Comparison of ENCODE assay signal across 9 cellular contexts in genomic region chr7:194257-194995, GRCh38. TPM values are rescaled to one million over a fixed set of nuclear protein-coding genes. Genes with fewer than 3 reads are reported as not detected.
DNase-seq lines count a peak whose midpoint lies in the region; ATAC-seq and TF ChIP-seq lines count a peak whose summit lies in the region.
"Had no signal": no experiment of that assay in that cellular context is flagged by ENCODE, and none has a peak within 500 bp of the region (broad histone marks: within the 10 kb centered on the region; RNA-seq: fewer than 3 reads in every experiment).

No MANE protein-coding gene starts in this region.

- no peaks in the 10 kb centered on the region for H3K9me3 Mint-ChIP-seq in Caco-2 (ENCODE audit: unreplicated experiment)
- no peaks in the 10 kb centered on the region for H3K9me3 Mint-ChIP-seq in activated CD4-positive, alpha-beta memory T cell treated with anti-CD3 and anti-CD28 coated beads for 36 hours
- H3K9me3 Mint-ChIP-seq in stimulated activated naive B cell treated with anti-CD40 and anti-IgM and Interleukin-4, amounts not matched to agents 10 μg/mL and 1 μg/mL and 100 μg/mL, for 72 hours, result no peaks in the 10 kb centered on the region
- H3K9me3 Mint-ChIP-seq: activated naive CD4-positive, alpha-beta T cell treated with anti-CD3 and anti-CD28 coated beads, Interleukin-2, amount 50 U/mL, for 24 hours had no signal

- H3K27me3 Mint-ChIP-seq in Caco-2 (ENCODE audit: insufficient read depth, unreplicated experiment), result no peaks in the 10 kb centered on the region
- peaks cover 45% of the 10 kb centered on the region for H3K27me3 Mint-ChIP-seq in activated CD4-positive, alpha-beta memory T cell treated with anti-CD3 and anti-CD28 coated beads for 36 hours
- H3K27me3 Mint-ChIP-seq in stimulated activated naive B cell treated with anti-CD40 and anti-IgM and Interleukin-4, amounts not matched to agents 10 μg/mL and 1 μg/mL and 100 μg/mL, for 72 hours, result peaks cover 48 to 52% of the 10 kb centered on the region in 2 donors

- H3K9me3 ChIP-seq in Caco-2, result no peaks in the 10 kb centered on the region
- no peaks in the 10 kb centered on the region for H3K9me3 ChIP-seq in right cardiac atrium (ENCODE audit: control insufficient read depth, low read length)
- no peaks in the 10 kb centered on the region for H3K9me3 ChIP-seq in psoas muscle

- intact Hi-C loops in Caco-2 (cut with micrococcal nuclease; ENCODE audit: unreplicated experiment) (no loop called here), right cardiac atrium (cut with DNase I) (loop anchor here in 1 of 4 donors (5.0 kb wide), 1 partner anchor 42 kb away; no protein-coding TSS in a partner anchor), psoas muscle (cut with DNase I) (loop anchor here in 1 of 2 donors (5.0 kb wide), 2 partner anchors 38 to 42 kb away; no protein-coding TSS in a partner anchor)
- intact Hi-C loops in activated CD4-positive, alpha-beta memory T cell treated with anti-CD3 and anti-CD28 coated beads for 36 hours (cut with micrococcal nuclease), result no loop called here

- H3K27ac ChIP-seq in right cardiac atrium (ENCODE audit: low read length), result no peak overlapping the region
- H3K27ac ChIP-seq in psoas muscle, result peak overlapping the region; percentile 93

- no peak overlapping the region for H3K27ac Mint-ChIP-seq in Caco-2 (ENCODE audit: unreplicated experiment)
- no peak overlapping the region for H3K27ac Mint-ChIP-seq in activated CD4-positive, alpha-beta memory T cell treated with anti-CD3 and anti-CD28 coated beads for 36 hours
- H3K27ac Mint-ChIP-seq in stimulated activated naive B cell treated with anti-CD40 and anti-IgM and Interleukin-4, amounts not matched to agents 10 μg/mL and 1 μg/mL and 100 μg/mL, for 72 hours, result no peak overlapping the region
- H3K27ac Mint-ChIP-seq: activated naive CD4-positive, alpha-beta T cell treated with anti-CD3 and anti-CD28 coated beads, Interleukin-2, amount 50 U/mL, for 24 hours had no signal

- peaks cover 22% of the 10 kb centered on the region for H3K4me1 ChIP-seq in Caco-2
- no peaks in the 10 kb centered on the region for H3K4me1 ChIP-seq in right cardiac atrium (ENCODE audit: control insufficient read depth, insufficient read depth, low read length)
- H3K4me1 ChIP-seq in psoas muscle, result peaks cover 38% of the 10 kb centered on the region

- 31% methylated on average over 27 of the region's 27 CpGs for whole genome bisulfite sequencing in right cardiac atrium
- 24 to 28% (median 25%) methylated on average over 26 to 27 of the region's 27 CpGs for WGBS in psoas muscle, 3 donors

- peaks cover 16% of the 10 kb centered on the region for H3K4me1 Mint-ChIP-seq in Caco-2 (ENCODE audit: low read depth, unreplicated experiment)
- H3K4me1 Mint-ChIP-seq in activated CD4-positive, alpha-beta memory T cell treated with anti-CD3 and anti-CD28 coated beads for 36 hours (ENCODE audit: low read depth), result peaks cover 3% of the 10 kb centered on the region
- H3K4me1 Mint-ChIP-seq in stimulated activated naive B cell treated with anti-CD40 and anti-IgM and Interleukin-4, amounts not matched to agents 10 μg/mL and 1 μg/mL and 100 μg/mL, for 72 hours, result peaks cover 0 to 3% of the 10 kb centered on the region in 2 donors

- no peak for ATAC-seq in right cardiac atrium
- peak in 3 of 4 donors; percentile 9 to 32 (median 25) for ATAC-seq in psoas muscle
- ATAC-seq in stimulated activated naive B cell treated with anti-CD40 and anti-IgM and Interleukin-4, amounts not matched to agents 10 μg/mL and 1 μg/mL and 100 μg/mL, for 72 hours (replicated peaks), result no peak

- POLR2A ChIA-PET in Caco-2 (lab: Charles Lee), result no interaction called here
- POLR2A ChIA-PET in activated CD4-positive, alpha-beta memory T cell treated with anti-CD3 and anti-CD28 coated beads for 36 hours (lab: Charles Lee), result no interaction called here

- H3K4me3 ChIP-seq in Caco-2 (ENCODE audit: low read depth, low read length) (peak overlapping the region; percentile 79), right cardiac atrium (ENCODE audit: low read length) (peak overlapping the region; percentile 86), psoas muscle (peak overlapping the region; percentile 84)

- TF ChIP-seq CTCF in Caco-2 (IDR thresholded peaks at IDR 0.05; ENCODE audit: insufficient read depth in 1 of 2, low read depth in 1 of 2, low read length in 1 of 2, severe bottlenecking in 1 of 2, unreplicated experiment in 1 of 2), result no peak
- TF ChIP-seq CTCF in psoas muscle (IDR thresholded peaks at IDR 0.05), result no peak

- H3K4me3 Mint-ChIP-seq in Caco-2 (ENCODE audit: unreplicated experiment), result peak overlapping the region; percentile 77
- no peak overlapping the region for H3K4me3 Mint-ChIP-seq in activated CD4-positive, alpha-beta memory T cell treated with anti-CD3 and anti-CD28 coated beads for 36 hours
- no peak overlapping the region for H3K4me3 Mint-ChIP-seq in stimulated activated naive B cell treated with anti-CD40 and anti-IgM and Interleukin-4, amounts not matched to agents 10 μg/mL and 1 μg/mL and 100 μg/mL, for 72 hours
- H3K4me3 Mint-ChIP-seq: activated naive CD4-positive, alpha-beta T cell treated with anti-CD3 and anti-CD28 coated beads, Interleukin-2, amount 50 U/mL, for 24 hours had no signal

- H3K36me3 ChIP-seq in Caco-2 (ENCODE audit: control insufficient read depth, insufficient read depth, low read length) (peaks cover 9% of the 10 kb centered on the region), psoas muscle (ENCODE audit: insufficient read depth in 1 of 2, low read depth in 1 of 2) (peaks cover 0 to 44% of the 10 kb centered on the region in 2 donors)

- CTCF ChIA-PET in Caco-2 (lab: Charles Lee), result interaction anchor here (0.6 kb wide), 1 partner anchor 19 kb away, joined by 4 read pairs; no protein-coding TSS in a partner anchor
- CTCF ChIA-PET in activated CD4-positive, alpha-beta memory T cell treated with anti-CD3 and anti-CD28 coated beads for 36 hours (lab: Charles Lee), result no interaction called here

- BruUV-seq in Caco-2 (replicated peaks; lab: Mats Ljungman, UMichigan), result no TSS peak

- H3K36me3 Mint-ChIP-seq in Caco-2 (ENCODE audit: insufficient read depth, unreplicated experiment), result peaks cover 9% of the 10 kb centered on the region
- H3K36me3 Mint-ChIP-seq in activated CD4-positive, alpha-beta memory T cell treated with anti-CD3 and anti-CD28 coated beads for 36 hours, result peaks cover 2% of the 10 kb centered on the region
- no peaks in the 10 kb centered on the region for H3K36me3 Mint-ChIP-seq in stimulated activated naive B cell treated with anti-CD40 and anti-IgM and Interleukin-4, amounts not matched to agents 10 μg/mL and 1 μg/mL and 100 μg/mL, for 72 hours
- H3K36me3 Mint-ChIP-seq: activated naive CD4-positive, alpha-beta T cell treated with anti-CD3 and anti-CD28 coated beads, Interleukin-2, amount 50 U/mL, for 24 hours had no signal

- DNase-seq in Caco-2, result no peak
- peak; percentile 72 for DNase-seq in SW480 (ENCODE audit: low spot score)
- DNase-seq in right cardiac atrium, result no peak
- no peak for DNase-seq in psoas muscle
- no peak for DNase-seq in activated CD4-positive, alpha-beta memory T cell treated with anti-CD3 and anti-CD28 coated beads for 36 hours
- DNase-seq in stimulated activated CD8-positive, alpha-beta memory T cell treated with anti-CD3 and anti-CD28 coated beads, Interleukin-4, amount 100 ng/mL, for 48 hours, result no peak
- no peak for DNase-seq in stimulated activated naive B cell treated with anti-CD40 and anti-IgM and Interleukin-4, amounts not matched to agents 10 μg/mL and 1 μg/mL and 100 μg/mL, for 72 hours
- DNase-seq in GOT3 (lab: John Stamatoyannopoulos, UW), result no peak

- H3K27me3 ChIP-seq in Caco-2 (replicated peaks; ENCODE audit: control insufficient read depth, insufficient read depth, low read length), result no peaks in the 10 kb centered on the region
- H3K27me3 ChIP-seq in right cardiac atrium (ENCODE audit: control insufficient read depth, insufficient read depth), result no peaks in the 10 kb centered on the region
- H3K27me3 ChIP-seq in psoas muscle (ENCODE audit: insufficient read depth in 3 of 3, low read length in 2 of 3), result no peaks in the 10 kb centered on the region

RNA-seq across cellular contexts. Expression of gene FAM20C, which starts 2.1 kb away (rescaled TPM):
- 34.0 and 37.6 TPM in 2 replicates for total RNA-seq in Caco-2 (2022)
- total RNA-seq in right cardiac atrium, result 10 to 100 TPM; 25.3 to 46.3 (median 33.9) TPM
- 17.6 TPM for polyA plus RNA-seq in right cardiac atrium
- total RNA-seq in psoas muscle, result 10 to 100 TPM; 28.1 to 47.6 (median 43.6) TPM
- polyA plus RNA-seq in psoas muscle, result 10 to 100 TPM; 15.6 to 18.3 (median 16.5) TPM
- under 1 TPM; 0.45 to 0.80 TPM for total RNA-seq in activated CD4-positive, alpha-beta memory T cell treated with anti-CD3 and anti-CD28 coated beads for 36 hours

Comparison
In these comparisons a context has a peak if more than half of its experiments do, and no peak if none do; other contexts are left out.
1. ATAC-seq: peak in psoas muscle (3 of 4); none in right cardiac atrium (0 of 2) and stimulated activated naive B cell treated with anti-CD40 and anti-IgM and Interleukin-4, amounts not matched to agents 10 μg/mL and 1 μg/mL and 100 μg/mL, for 72 hours (0 of 2).
2. RNA of gene FAM20C, which starts 2.1 kb away (total RNA-seq): 28.1 to 47.6 TPM in psoas muscle, 25.3 to 46.3 TPM in right cardiac atrium and 34.0 to 37.6 TPM in Caco-2; 0.45 to 0.80 TPM in activated CD4-positive, alpha-beta memory T cell treated with anti-CD3 and anti-CD28 coated beads for 36 hours; every median in the first group is over 10 times any median in the second.
3. Peak in every context shown above with its lines, with median percentiles within 50 percentile points of each other: H3K4me3 ChIP-seq.